Comparison of ENCODE assay signal across 1 cellular context in the genomic region with DNA sequence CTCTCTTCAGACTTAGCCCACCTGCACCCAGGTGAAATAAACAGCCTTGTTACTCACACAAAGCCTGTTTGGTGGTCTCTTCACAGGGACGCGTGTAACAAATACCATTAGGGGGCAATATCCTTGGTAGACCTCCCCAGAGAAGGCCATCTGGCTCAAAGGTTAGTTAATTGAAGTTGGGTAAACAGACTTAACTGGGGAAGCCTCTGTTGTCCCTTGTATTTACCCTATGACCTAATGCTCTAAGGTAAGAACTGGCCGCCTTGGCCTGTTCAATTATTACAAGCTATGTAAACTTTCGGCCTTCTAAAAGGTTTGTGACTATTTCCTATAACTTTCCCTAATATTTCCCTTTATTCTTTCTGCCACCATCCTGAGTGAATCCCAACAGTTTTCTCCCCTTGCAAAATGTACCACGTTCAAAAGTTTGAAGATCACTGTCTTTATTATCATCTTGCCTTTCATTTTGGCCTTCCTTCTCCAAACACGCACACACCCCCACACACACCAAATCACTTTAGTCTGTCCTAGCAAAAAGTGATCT.
TF ChIP-seq lines count a peak whose summit lies in the region.

No MANE protein-coding gene starts in this region.

TF ChIP-seq in HepG2, 621 proteins besides CTCF, POLR2A, EP300 and RAD21 (continued from another document and continues in another):
- no peak for TF ChIP-seq YY1 (IDR thresholded peaks at IDR 0.05; ENCODE audit: insufficient read depth, insufficient replicate concordance, low read depth, low read length)
- TF ChIP-seq ZEB1 (IDR thresholded peaks at IDR 0.05; ENCODE audit: insufficient replicate concordance, low read depth) = peak; percentile 77
- 0 out of 2 replicates have a peak, but pooled peaks have one; percentile 57 for TF ChIP-seq NR1H2 (CRISPR knock-in tag; IDR thresholded peaks at IDR 0.05; ENCODE audit: borderline replicate concordance, low read depth)
- TF ChIP-seq, protein P1, sequence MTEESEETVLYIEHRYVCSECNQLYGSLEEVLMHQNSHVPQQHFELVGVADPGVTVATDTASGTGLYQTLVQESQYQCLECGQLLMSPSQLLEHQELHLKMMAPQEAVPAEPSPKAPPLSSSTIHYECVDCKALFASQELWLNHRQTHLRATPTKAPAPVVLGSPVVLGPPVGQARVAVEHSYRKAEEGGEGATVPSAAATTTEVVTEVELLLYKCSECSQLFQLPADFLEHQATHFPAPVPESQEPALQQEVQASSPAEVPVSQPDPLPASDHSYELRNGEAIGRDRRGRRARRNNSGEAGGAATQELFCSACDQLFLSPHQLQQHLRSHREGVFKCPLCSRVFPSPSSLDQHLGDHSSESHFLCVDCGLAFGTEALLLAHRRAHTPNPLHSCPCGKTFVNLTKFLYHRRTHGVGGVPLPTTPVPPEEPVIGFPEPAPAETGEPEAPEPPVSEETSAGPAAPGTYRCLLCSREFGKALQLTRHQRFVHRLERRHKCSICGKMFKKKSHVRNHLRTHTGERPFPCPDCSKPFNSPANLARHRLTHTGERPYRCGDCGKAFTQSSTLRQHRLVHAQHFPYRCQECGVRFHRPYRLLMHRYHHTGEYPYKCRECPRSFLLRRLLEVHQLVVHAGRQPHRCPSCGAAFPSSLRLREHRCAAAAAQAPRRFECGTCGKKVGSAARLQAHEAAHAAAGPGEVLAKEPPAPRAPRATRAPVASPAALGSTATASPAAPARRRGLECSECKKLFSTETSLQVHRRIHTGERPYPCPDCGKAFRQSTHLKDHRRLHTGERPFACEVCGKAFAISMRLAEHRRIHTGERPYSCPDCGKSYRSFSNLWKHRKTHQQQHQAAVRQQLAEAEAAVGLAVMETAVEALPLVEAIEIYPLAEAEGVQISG (CRISPR knock-in tag; IDR thresholded peaks at IDR 0.05) = no peak; the same call in 1 of the 2 replicates
- no peak for TF ChIP-seq MAF1 (CRISPR knock-in tag; IDR thresholded peaks at IDR 0.05; ENCODE audit: borderline replicate concordance)
- TF ChIP-seq NBN (conservative IDR thresholded peaks at IDR 0.05) = no peak
- peak; percentile 88 for TF ChIP-seq PHF21A (CRISPR knock-in tag; IDR thresholded peaks at IDR 0.05)
- TF ChIP-seq, protein P2, sequence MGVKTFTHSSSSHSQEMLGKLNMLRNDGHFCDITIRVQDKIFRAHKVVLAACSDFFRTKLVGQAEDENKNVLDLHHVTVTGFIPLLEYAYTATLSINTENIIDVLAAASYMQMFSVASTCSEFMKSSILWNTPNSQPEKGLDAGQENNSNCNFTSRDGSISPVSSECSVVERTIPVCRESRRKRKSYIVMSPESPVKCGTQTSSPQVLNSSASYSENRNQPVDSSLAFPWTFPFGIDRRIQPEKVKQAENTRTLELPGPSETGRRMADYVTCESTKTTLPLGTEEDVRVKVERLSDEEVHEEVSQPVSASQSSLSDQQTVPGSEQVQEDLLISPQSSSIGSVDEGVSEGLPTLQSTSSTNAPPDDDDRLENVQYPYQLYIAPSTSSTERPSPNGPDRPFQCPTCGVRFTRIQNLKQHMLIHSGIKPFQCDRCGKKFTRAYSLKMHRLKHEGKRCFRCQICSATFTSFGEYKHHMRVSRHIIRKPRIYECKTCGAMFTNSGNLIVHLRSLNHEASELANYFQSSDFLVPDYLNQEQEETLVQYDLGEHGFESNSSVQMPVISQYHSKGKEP (CRISPR knock-in tag; IDR thresholded peaks at IDR 0.05) = no peak
- peak; percentile 88 for TF ChIP-seq SALL1 (CRISPR knock-in tag; IDR thresholded peaks at IDR 0.05)
- TF ChIP-seq, protein P3, sequence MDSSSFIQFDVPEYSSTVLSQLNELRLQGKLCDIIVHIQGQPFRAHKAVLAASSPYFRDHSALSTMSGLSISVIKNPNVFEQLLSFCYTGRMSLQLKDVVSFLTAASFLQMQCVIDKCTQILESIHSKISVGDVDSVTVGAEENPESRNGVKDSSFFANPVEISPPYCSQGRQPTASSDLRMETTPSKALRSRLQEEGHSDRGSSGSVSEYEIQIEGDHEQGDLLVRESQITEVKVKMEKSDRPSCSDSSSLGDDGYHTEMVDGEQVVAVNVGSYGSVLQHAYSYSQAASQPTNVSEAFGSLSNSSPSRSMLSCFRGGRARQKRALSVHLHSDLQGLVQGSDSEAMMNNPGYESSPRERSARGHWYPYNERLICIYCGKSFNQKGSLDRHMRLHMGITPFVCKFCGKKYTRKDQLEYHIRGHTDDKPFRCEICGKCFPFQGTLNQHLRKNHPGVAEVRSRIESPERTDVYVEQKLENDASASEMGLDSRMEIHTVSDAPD (CRISPR knock-in tag; IDR thresholded peaks at IDR 0.05) = peak; percentile 92
- no peak for TF ChIP-seq SP140L (CRISPR knock-in tag; IDR thresholded peaks at IDR 0.05; ENCODE audit: borderline replicate concordance)
- no peak for TF ChIP-seq HNRNPH1 (optimal IDR thresholded peaks at IDR 0.05; ENCODE audit: low read depth, low read length)
- TF ChIP-seq AGO2 (optimal IDR thresholded peaks at IDR 0.05; ENCODE audit: low read depth, low read length) = no peak
- TF ChIP-seq SMYD3 (CRISPR knock-in tag; IDR thresholded peaks at IDR 0.05) = peak; percentile 89
- TF ChIP-seq DNMT1 (CRISPR knock-in tag; IDR thresholded peaks at IDR 0.05) = no peak
- TF ChIP-seq ETV5 (CRISPR knock-in tag; IDR thresholded peaks at IDR 0.05; ENCODE audit: borderline replicate concordance) = peak; percentile 78
- no peak for TF ChIP-seq CBX5 (CRISPR knock-in tag; IDR thresholded peaks at IDR 0.05; ENCODE audit: borderline replicate concordance)
- TF ChIP-seq, protein P4, sequence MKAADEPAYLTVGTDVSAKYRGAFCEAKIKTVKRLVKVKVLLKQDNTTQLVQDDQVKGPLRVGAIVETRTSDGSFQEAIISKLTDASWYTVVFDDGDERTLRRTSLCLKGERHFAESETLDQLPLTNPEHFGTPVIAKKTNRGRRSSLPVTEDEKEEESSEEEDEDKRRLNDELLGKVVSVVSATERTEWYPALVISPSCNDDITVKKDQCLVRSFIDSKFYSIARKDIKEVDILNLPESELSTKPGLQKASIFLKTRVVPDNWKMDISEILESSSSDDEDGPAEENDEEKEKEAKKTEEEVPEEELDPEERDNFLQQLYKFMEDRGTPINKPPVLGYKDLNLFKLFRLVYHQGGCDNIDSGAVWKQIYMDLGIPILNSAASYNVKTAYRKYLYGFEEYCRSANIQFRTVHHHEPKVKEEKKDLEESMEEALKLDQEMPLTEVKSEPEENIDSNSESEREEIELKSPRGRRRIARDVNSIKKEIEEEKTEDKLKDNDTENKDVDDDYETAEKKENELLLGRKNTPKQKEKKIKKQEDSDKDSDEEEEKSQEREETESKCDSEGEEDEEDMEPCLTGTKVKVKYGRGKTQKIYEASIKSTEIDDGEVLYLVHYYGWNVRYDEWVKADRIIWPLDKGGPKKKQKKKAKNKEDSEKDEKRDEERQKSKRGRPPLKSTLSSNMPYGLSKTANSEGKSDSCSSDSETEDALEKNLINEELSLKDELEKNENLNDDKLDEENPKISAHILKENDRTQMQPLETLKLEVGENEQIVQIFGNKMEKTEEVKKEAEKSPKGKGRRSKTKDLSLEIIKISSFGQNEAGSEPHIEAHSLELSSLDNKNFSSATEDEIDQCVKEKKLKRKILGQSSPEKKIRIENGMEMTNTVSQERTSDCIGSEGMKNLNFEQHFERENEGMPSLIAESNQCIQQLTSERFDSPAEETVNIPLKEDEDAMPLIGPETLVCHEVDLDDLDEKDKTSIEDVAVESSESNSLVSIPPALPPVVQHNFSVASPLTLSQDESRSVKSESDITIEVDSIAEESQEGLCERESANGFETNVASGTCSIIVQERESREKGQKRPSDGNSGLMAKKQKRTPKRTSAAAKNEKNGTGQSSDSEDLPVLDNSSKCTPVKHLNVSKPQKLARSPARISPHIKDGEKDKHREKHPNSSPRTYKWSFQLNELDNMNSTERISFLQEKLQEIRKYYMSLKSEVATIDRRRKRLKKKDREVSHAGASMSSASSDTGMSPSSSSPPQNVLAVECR (CRISPR knock-in tag; IDR thresholded peaks at IDR 0.05; ENCODE audit: borderline replicate concordance) = peak; percentile 31; the same call in 1 of the 2 replicates
- TF ChIP-seq RXRA (CRISPR knock-in tag; IDR thresholded peaks at IDR 0.05) = peak; percentile 88; the same call in 1 of the 2 replicates
- TF ChIP-seq, protein P5, sequence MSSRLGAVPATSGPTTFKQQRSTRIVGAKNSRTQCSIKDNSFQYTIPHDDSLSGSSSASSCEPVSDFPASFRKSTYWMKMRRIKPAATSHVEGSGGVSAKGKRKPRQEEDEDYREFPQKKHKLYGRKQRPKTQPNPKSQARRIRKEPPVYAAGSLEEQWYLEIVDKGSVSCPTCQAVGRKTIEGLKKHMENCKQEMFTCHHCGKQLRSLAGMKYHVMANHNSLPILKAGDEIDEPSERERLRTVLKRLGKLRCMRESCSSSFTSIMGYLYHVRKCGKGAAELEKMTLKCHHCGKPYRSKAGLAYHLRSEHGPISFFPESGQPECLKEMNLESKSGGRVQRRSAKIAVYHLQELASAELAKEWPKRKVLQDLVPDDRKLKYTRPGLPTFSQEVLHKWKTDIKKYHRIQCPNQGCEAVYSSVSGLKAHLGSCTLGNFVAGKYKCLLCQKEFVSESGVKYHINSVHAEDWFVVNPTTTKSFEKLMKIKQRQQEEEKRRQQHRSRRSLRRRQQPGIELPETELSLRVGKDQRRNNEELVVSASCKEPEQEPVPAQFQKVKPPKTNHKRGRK (CRISPR knock-in tag; IDR thresholded peaks at IDR 0.05) = no peak
- no peak for TF ChIP-seq TOPORS (CRISPR knock-in tag; IDR thresholded peaks at IDR 0.05)
- no peak for TF ChIP-seq MATR3 (CRISPR knock-in tag; IDR thresholded peaks at IDR 0.05)
- TF ChIP-seq GLI4 (CRISPR knock-in tag; IDR thresholded peaks at IDR 0.05; ENCODE audit: borderline replicate concordance) = no peak
- TF ChIP-seq PHF20 (CRISPR knock-in tag; IDR thresholded peaks at IDR 0.05) = no peak
- no peak for TF ChIP-seq ZNF558 (CRISPR knock-in tag; IDR thresholded peaks at IDR 0.05; ENCODE audit: borderline replicate concordance)
- TF ChIP-seq ERF (CRISPR knock-in tag; IDR thresholded peaks at IDR 0.05) = peak; percentile 75; the same call in 1 of the 2 replicates
- no peak for TF ChIP-seq FLYWCH1 (CRISPR knock-in tag; IDR thresholded peaks at IDR 0.05)
- no peak for TF ChIP-seq ZNF567 (CRISPR knock-in tag; IDR thresholded peaks at IDR 0.05; ENCODE audit: borderline replicate concordance)
- TF ChIP-seq ZNF761 (CRISPR knock-in tag; conservative IDR thresholded peaks at IDR 0.05) = no peak
- peak; percentile 100 for TF ChIP-seq ZBTB7B (CRISPR knock-in tag; IDR thresholded peaks at IDR 0.05)
- no peak for TF ChIP-seq ZMYM3 (CRISPR knock-in tag; IDR thresholded peaks at IDR 0.05)
- TF ChIP-seq ZNF432 (CRISPR knock-in tag; IDR thresholded peaks at IDR 0.05; ENCODE audit: borderline replicate concordance) = no peak
- no peak for TF ChIP-seq GPN1 (CRISPR knock-in tag; IDR thresholded peaks at IDR 0.05; ENCODE audit: borderline replicate concordance)
- TF ChIP-seq, protein P6, sequence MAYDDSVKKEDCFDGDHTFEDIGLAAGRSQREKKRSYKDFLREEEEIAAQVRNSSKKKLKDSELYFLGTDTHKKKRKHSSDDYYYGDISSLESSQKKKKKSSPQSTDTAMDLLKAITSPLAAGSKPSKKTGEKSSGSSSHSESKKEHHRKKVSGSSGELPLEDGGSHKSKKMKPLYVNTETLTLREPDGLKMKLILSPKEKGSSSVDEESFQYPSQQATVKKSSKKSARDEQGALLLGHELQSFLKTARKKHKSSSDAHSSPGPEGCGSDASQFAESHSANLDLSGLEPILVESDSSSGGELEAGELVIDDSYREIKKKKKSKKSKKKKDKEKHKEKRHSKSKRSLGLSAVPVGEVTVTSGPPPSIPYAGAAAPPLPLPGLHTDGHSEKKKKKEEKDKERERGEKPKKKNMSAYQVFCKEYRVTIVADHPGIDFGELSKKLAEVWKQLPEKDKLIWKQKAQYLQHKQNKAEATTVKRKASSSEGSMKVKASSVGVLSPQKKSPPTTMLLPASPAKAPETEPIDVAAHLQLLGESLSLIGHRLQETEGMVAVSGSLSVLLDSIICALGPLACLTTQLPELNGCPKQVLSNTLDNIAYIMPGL (CRISPR knock-in tag; IDR thresholded peaks at IDR 0.05; ENCODE audit: borderline replicate concordance in 1 of 2, low read depth in 1 of 2) = peak; percentile 77 to 82
- TF ChIP-seq PRPF4 (IDR thresholded peaks at IDR 0.05; ENCODE audit: low read depth, low read length, poor library complexity, severe bottlenecking) = no peak
- no peak for TF ChIP-seq EED (CRISPR knock-in tag; IDR thresholded peaks at IDR 0.05)
- TF ChIP-seq POLR2AphosphoS5 (IDR thresholded peaks at IDR 0.05; ENCODE audit: low read depth, low read length) = peak; percentile 69
- TF ChIP-seq, protein P7, sequence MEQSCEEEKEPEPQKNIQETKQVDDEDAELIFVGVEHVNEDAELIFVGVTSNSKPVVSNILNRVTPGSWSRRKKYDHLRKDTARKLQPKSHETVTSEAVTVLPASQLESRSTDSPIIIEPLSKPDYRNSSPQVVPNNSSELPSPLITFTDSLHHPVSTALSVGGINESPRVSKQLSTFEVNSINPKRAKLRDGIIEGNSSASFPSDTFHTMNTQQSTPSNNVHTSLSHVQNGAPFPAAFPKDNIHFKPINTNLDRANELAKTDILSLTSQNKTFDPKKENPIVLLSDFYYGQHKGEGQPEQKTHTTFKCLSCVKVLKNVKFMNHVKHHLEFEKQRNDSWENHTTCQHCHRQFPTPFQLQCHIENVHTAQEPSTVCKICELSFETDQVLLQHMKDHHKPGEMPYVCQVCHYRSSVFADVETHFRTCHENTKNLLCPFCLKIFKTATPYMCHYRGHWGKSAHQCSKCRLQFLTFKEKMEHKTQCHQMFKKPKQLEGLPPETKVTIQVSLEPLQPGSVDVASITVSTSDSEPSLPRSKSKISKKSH (CRISPR knock-in tag; IDR thresholded peaks at IDR 0.05; ENCODE audit: borderline replicate concordance) = no peak
- no peak for TF ChIP-seq NFE2L1 (CRISPR knock-in tag; IDR thresholded peaks at IDR 0.05; ENCODE audit: borderline replicate concordance)
- no peak for TF ChIP-seq ZNF777 (CRISPR knock-in tag; IDR thresholded peaks at IDR 0.05)
- TF ChIP-seq, protein P8, sequence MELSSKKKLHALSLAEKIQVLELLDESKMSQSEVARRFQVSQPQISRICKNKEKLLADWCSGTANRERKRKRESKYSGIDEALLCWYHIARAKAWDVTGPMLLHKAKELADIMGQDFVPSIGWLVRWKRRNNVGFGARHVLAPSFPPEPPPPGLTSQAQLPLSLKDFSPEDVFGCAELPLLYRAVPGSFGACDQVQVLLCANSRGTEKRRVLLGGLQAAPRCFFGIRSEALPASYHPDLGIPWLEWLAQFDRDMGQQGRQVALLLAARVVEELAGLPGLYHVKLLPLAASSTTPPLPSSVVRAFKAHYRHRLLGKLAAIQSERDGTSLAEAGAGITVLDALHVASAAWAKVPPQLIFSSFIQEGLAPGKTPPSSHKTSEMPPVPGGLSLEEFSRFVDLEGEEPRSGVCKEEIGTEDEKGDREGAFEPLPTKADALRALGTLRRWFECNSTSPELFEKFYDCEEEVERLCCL (CRISPR knock-in tag; IDR thresholded peaks at IDR 0.05; ENCODE audit: borderline replicate concordance) = no peak
- no peak for TF ChIP-seq HOXA7 (CRISPR knock-in tag; IDR thresholded peaks at IDR 0.05)
- TF ChIP-seq, protein P9, sequence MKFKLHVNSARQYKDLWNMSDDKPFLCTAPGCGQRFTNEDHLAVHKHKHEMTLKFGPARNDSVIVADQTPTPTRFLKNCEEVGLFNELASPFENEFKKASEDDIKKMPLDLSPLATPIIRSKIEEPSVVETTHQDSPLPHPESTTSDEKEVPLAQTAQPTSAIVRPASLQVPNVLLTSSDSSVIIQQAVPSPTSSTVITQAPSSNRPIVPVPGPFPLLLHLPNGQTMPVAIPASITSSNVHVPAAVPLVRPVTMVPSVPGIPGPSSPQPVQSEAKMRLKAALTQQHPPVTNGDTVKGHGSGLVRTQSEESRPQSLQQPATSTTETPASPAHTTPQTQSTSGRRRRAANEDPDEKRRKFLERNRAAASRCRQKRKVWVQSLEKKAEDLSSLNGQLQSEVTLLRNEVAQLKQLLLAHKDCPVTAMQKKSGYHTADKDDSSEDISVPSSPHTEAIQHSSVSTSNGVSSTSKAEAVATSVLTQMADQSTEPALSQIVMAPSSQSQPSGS (CRISPR knock-in tag; IDR thresholded peaks at IDR 0.05) = peak; percentile 98
- TF ChIP-seq MYNN (CRISPR knock-in tag; IDR thresholded peaks at IDR 0.05; ENCODE audit: low read depth) = no peak
- TF ChIP-seq MTF1 (CRISPR knock-in tag; IDR thresholded peaks at IDR 0.05) = no peak
- TF ChIP-seq ZNF878 (CRISPR knock-in tag; IDR thresholded peaks at IDR 0.05) = 0 out of 2 replicates have a peak, but pooled peaks have one; percentile 48
